ENCODE assay signal across 8 cellular contexts in the genomic region with DNA sequence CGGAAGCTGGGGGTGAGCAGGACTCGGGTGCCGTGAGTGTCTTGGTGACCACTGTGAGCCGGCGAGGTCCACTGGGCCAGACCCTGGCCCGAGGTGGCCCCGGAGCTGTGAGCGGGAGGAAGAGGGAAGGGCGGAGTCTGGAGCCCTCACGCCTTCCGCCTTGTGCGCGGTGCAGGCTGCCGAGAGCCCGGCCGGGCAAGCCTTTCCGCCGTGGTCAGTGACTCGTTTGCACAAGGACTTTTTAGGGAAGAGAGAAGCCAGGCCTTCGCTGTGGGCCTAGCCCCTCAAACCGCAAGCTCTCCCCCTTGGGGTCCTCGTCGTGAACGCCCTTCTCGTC. TPM values are rescaled to one million over a fixed set of nuclear protein-coding genes. Genes with fewer than 3 reads are reported as not detected.
A peak's percentile ranks its signal among the peaks of the same experiment; 100 is the strongest.
DNase-seq lines count a peak whose midpoint lies in the region; ATAC-seq and TF ChIP-seq lines count a peak whose summit lies in the region.

No MANE protein-coding gene starts in this region.

- H3K9ac ChIP-seq in Loucy (ENCODE audit: low read depth, low read length, poor library complexity, severe bottlenecking) (peak overlapping the region; percentile 57), adipocyte (ENCODE audit: low read length) (peak overlapping the region; percentile 89)

- TF ChIP-seq CTCF in Loucy (conservative IDR thresholded peaks at IDR 0.05; ENCODE audit: low read length) (no peak), gastrocnemius medialis (IDR thresholded peaks at IDR 0.05 in 4 of 5, conservative IDR thresholded peaks at IDR 0.05 in 1 of 5) (no peak)

- H3K27ac ChIP-seq in right cardiac atrium (ENCODE audit: low read length) = peak overlapping the region; percentile 58
- peak overlapping the region; percentile 68 to 85 (median 80) for H3K27ac ChIP-seq in gastrocnemius medialis

- H3K79me2 ChIP-seq in Loucy (ENCODE audit: insufficient read depth, low read length) = no peaks in the 10 kb centered on the region

- WGBS in right cardiac atrium = 3% methylated on average over 25 of the region's 25 CpGs

- H3K4me3 ChIP-seq in Loucy (ENCODE audit: low read length, poor library complexity, severe bottlenecking) (peak overlapping the region; percentile 60), adipocyte (ENCODE audit: low read length) (peak overlapping the region; percentile 85), right cardiac atrium (ENCODE audit: low read length) (peak overlapping the region; percentile 35), gastrocnemius medialis (peak overlapping the region; percentile 55 to 91 (median 71))

- DNase-seq in CMK (ENCODE audit: low read depth) (peak; percentile 27), adipocyte (ENCODE audit: low read depth) (no peak), right cardiac atrium (peak; percentile 76 to 91 (median 90)), gastrocnemius medialis (peak; percentile 32 to 54), HCEC 1CT (no peak)
- DNase-seq in central memory CD4-positive, alpha-beta T cell = no peak

- TF ChIP-seq POLR2A in gastrocnemius medialis (IDR thresholded peaks at IDR 0.05) = no peak

- H3F3A ChIP-seq in Loucy (ENCODE audit: low read depth) = no peaks in the 10 kb centered on the region

- H4K20me1 ChIP-seq in Loucy (ENCODE audit: insufficient read depth, low read length, poor library complexity, severe bottlenecking) = no peaks in the 10 kb centered on the region

- intact Hi-C loops in right cardiac atrium (cut with DNase I) (loop anchor here in 3 of 4 donors (5.0 to 10.0 kb wide), 5 partner anchors 615 to 698 kb away; partner anchors contain the start of gene CXCL12 (in 1 of the 3)), gastrocnemius medialis (cut with DNase I; ENCODE audit: low total_unique reads) (no loop called here)

- H2AFZ ChIP-seq in Loucy (ENCODE audit: low read length) = peak overlapping the region; percentile 95

- in situ Hi-C loops in gastrocnemius medialis (cut with MboI; ENCODE audit: low sequenced_read_pairs in 4 of 4) = loop anchor here in 2 of 4 donors (25.0 kb wide), 2 partner anchors 348 to 373 kb away; no protein-coding TSS in a partner anchor

- peaks cover 11% of the 10 kb centered on the region for H3K4me1 ChIP-seq in Loucy (ENCODE audit: insufficient read depth, low read length, poor library complexity, severe bottlenecking)
- peaks cover 32% of the 10 kb centered on the region for H3K4me1 ChIP-seq in adipocyte (ENCODE audit: control insufficient read depth, insufficient read depth, low read length)
- H3K4me1 ChIP-seq in right cardiac atrium (ENCODE audit: control insufficient read depth, insufficient read depth, low read length) = peaks cover 2% of the 10 kb centered on the region
- peaks cover 0 to 8% of the 10 kb centered on the region in 2 donors for H3K4me1 ChIP-seq in gastrocnemius medialis

- H3K36me3 ChIP-seq in Loucy (ENCODE audit: insufficient read depth, low read length) = no peaks in the 10 kb centered on the region
- H3K36me3 ChIP-seq in adipocyte (ENCODE audit: control insufficient read depth, insufficient read depth, low read length, severe bottlenecking) = no peaks in the 10 kb centered on the region
- no peaks in the 10 kb centered on the region for H3K36me3 ChIP-seq in gastrocnemius medialis

- ATAC-seq in GM19452 (IDR thresholded peaks at IDR 0.05; ENCODE audit: unreplicated experiment) (peak; percentile 46), right cardiac atrium (peak; percentile 86 to 87), gastrocnemius medialis (peak; percentile 67 to 73)

- H3K9me3 ChIP-seq in Loucy (ENCODE audit: insufficient read depth, low read depth, low read length) = no peaks in the 10 kb centered on the region
- no peaks in the 10 kb centered on the region for H3K9me3 ChIP-seq in adipocyte (ENCODE audit: control insufficient read depth, low read length)
- no peaks in the 10 kb centered on the region for H3K9me3 ChIP-seq in right cardiac atrium (ENCODE audit: control insufficient read depth, low read length)
- no peaks in the 10 kb centered on the region for H3K9me3 ChIP-seq in gastrocnemius medialis

- peak overlapping the region; percentile 66 for H3K4me2 ChIP-seq in Loucy (ENCODE audit: low read depth, low read length, poor library complexity, severe bottlenecking)

- H3K27me3 ChIP-seq in Loucy (ENCODE audit: insufficient read depth, low read length, poor library complexity, severe bottlenecking) (no peaks in the 10 kb centered on the region), adipocyte (replicated peaks; ENCODE audit: control insufficient read depth, insufficient read depth, low read length) (peaks cover 3% of the 10 kb centered on the region), right cardiac atrium (ENCODE audit: control insufficient read depth, insufficient read depth) (no peaks in the 10 kb centered on the region), gastrocnemius medialis (no peaks in the 10 kb centered on the region)

- no peaks in the 10 kb centered on the region for H3K9me2 ChIP-seq in Loucy (replicated peaks; ENCODE audit: low read depth, low read length)

RNA-seq across cellular contexts. Expression of gene ZNF32, which starts 40.9 kb away (rescaled TPM):
- total RNA-seq in right cardiac atrium (10 to 100 TPM; 47.2 to 65.4 (median 54.4) TPM), gastrocnemius medialis (10 to 100 TPM; 38.1 to 65.5 (median 61.5) TPM)
- 86.3 TPM for polyA plus RNA-seq in right cardiac atrium

Comparison
In these comparisons a context has a peak if more than half of its experiments do, and no peak if none do; other contexts are left out.
1. DNase-seq: peak in CMK (single experiment), right cardiac atrium (3 of 3) and gastrocnemius medialis (2 of 2); none in adipocyte (single experiment), HCEC 1CT (single experiment) and central memory CD4-positive, alpha-beta T cell (single experiment).
2. H3K4me3 ChIP-seq: peak in every context shown above with its lines; median percentile 85 in adipocyte; 71 in gastrocnemius medialis; 60 in Loucy; 35 in right cardiac atrium.
3. Peak in every context shown above with its lines, with median percentiles within 50 percentile points of each other: ATAC-seq.